11 cellular contexts compared by ENCODE assay signal in genomic region chr7:73607692-73607983, GRCh38. TPM values are rescaled to one million over a fixed set of nuclear protein-coding genes. Genes with fewer than 3 reads are reported as not detected.
DNase-seq lines count a peak whose midpoint lies in the region; ATAC-seq and TF ChIP-seq lines count a peak whose summit lies in the region.
"Not testable (repeated sequence)": the region's sequence is repeated elsewhere in the genome, so short reads cannot be mapped to it uniquely, and the experiment has no call there.
"Had no signal": no experiment of that assay in that cellular context is flagged by ENCODE, and none has a peak within 500 bp of the region (broad histone marks: within the 10 kb centered on the region; RNA-seq: fewer than 3 reads in every experiment).

No MANE protein-coding gene starts in this region.

- H3K4me2 ChIP-seq in BLaER1 treated with 17β-estradiol and CSF1 and Interleukin-3, amounts not matched to agents 10 nM and 100 nM, result peak overlapping the region in 7 of 11 experiments; percentile 54 to 88 (median 67); a peak in 8 of 22 replicates
- peak overlapping the region; percentile 89 for H3K4me2 ChIP-seq in neural progenitor cell

- ATAC-seq in WTC11, Right ventricle myocardium inferior: not testable (repeated sequence)

- H3K4me3 ChIP-seq in BLaER1 treated with 17β-estradiol and CSF1 and Interleukin-3, amounts not matched to agents 10 nM and 100 nM; neural progenitor cell: not testable (repeated sequence)
- H3K4me3 ChIP-seq in HUES6 (ENCODE audit: low read depth, low read length) (peak overlapping the region; percentile 37; the same call in 1 of the 2 replicates), iPS-20b (ENCODE audit: low read length) (peak overlapping the region; percentile 62; the same call in 1 of the 2 replicates)

- H4K20me1 ChIP-seq in BLaER1 treated with 17β-estradiol and CSF1 and Interleukin-3, amounts not matched to agents 10 nM and 100 nM, result peaks cover 0 to 16% (median 0%) of the 10 kb centered on the region in 11 experiments; a peak in 4 of 22 replicates
- H4K20me1 ChIP-seq in neural progenitor cell (ENCODE audit: low read depth), result not testable (repeated sequence)

- H3K36me3 ChIP-seq in BLaER1 treated with 17β-estradiol and CSF1 and Interleukin-3, amounts not matched to agents 10 nM and 100 nM; HUES6 (ENCODE audit: control insufficient read depth, insufficient read depth, low read length); iPS-20b (ENCODE audit: insufficient read depth, low read depth, low read length); neural progenitor cell: not testable (repeated sequence)

- not testable (repeated sequence) for H3K36me3 Mint-ChIP-seq in WTC11, neural progenitor cell

- not testable (repeated sequence) for H3K27me3 Mint-ChIP-seq in WTC11 (ENCODE audit: low read depth)
- peaks cover 10% of the 10 kb centered on the region for H3K27me3 Mint-ChIP-seq in neural progenitor cell (ENCODE audit: insufficient read depth, low read depth)

- H3K4me3 Mint-ChIP-seq in WTC11, result peak overlapping the region; percentile 71
- H3K4me3 Mint-ChIP-seq in neural progenitor cell, result peak overlapping the region; percentile 70

- H3K9me3 ChIP-seq in BLaER1 treated with 17β-estradiol and CSF1 and Interleukin-3, amounts not matched to agents 10 nM and 100 nM (replicated peaks in 1 of 11); HUES6 (ENCODE audit: control insufficient read depth, insufficient read depth, low read depth, low read length); iPS-20b (ENCODE audit: insufficient read depth, low read depth, low read length); neural progenitor cell (ENCODE audit: low read depth): not testable (repeated sequence)

- not testable (repeated sequence) for H3K27ac ChIP-seq in BLaER1 treated with 17β-estradiol and CSF1 and Interleukin-3, amounts not matched to agents 10 nM and 100 nM; HUES6 (ENCODE audit: low read depth, low read length); iPS-20b (ENCODE audit: low read length); neural progenitor cell

- H3K79me2 ChIP-seq in neural progenitor cell (ENCODE audit: low read depth), result not testable (repeated sequence)

- peak overlapping the region; percentile 100 for H2AFZ ChIP-seq in neural progenitor cell (replicated peaks)

- H3K27me3 ChIP-seq in BLaER1 treated with 17β-estradiol and CSF1 and Interleukin-3, amounts not matched to agents 10 nM and 100 nM, result peaks cover 10 to 26% (median 13%) of the 10 kb centered on the region in 11 experiments; a peak in 17 of 22 replicates
- not testable (repeated sequence) for H3K27me3 ChIP-seq in HUES6 (ENCODE audit: control insufficient read depth, insufficient read depth, low read length); iPS-20b (ENCODE audit: insufficient read depth, low read length); neural progenitor cell

- POLR2A ChIA-PET in WTC11 (lab: Charles Lee), result interaction anchor here (0.7 to 1.2 kb wide), 2 partner anchors 118 to 131 kb away, joined by 3 read pairs; partner anchors contain the start of gene ABHD11

- H3K4me1 Mint-ChIP-seq in WTC11, neural progenitor cell: not testable (repeated sequence)

- not testable (repeated sequence) for DNase-seq in WTC11 (ENCODE audit: low spot score); neural progenitor cell (ENCODE audit: low spot score)
- peak; percentile 9 for DNase-seq in Right ventricle myocardium inferior (ENCODE audit: missing footprints)

- intact Hi-C loops in Right ventricle myocardium inferior (cut with DNase I), result loop anchor here (1.0 to 5.0 kb wide), 2 partner anchors 118 to 250 kb away; no protein-coding TSS in a partner anchor

- H3K27ac Mint-ChIP-seq in WTC11, neural progenitor cell: not testable (repeated sequence)

- H3K9me3 Mint-ChIP-seq in WTC11, neural progenitor cell: not testable (repeated sequence)

- not testable (repeated sequence) for H3F3A ChIP-seq in neural progenitor cell (ENCODE audit: low read depth)

- not testable (repeated sequence) for H3K9ac ChIP-seq in BLaER1 treated with 17β-estradiol and CSF1 and Interleukin-3, amounts not matched to agents 10 nM and 100 nM; HUES6 (ENCODE audit: low read length); iPS-20b (ENCODE audit: low read depth, low read length); neural progenitor cell

- CTCF ChIA-PET in WTC11 (lab: Charles Lee), result interaction anchor here (0.5 to 8.1 kb wide), 57 partner anchors 11 to 1019 kb away, joined by 3 to 113 read pairs (median 5); partner anchors contain the start of genes ABHD11, BAZ1B, BUD23 and DNAJC30

- peaks cover 0 to 21% (median 12%) of the 10 kb centered on the region in 10 experiments; a peak in 16 of 20 replicates for H3K4me1 ChIP-seq in BLaER1 treated with 17β-estradiol and CSF1 and Interleukin-3, amounts not matched to agents 10 nM and 100 nM
- H3K4me1 ChIP-seq in HUES6 (ENCODE audit: control insufficient read depth, insufficient read depth, low read length); iPS-20b (ENCODE audit: insufficient read depth, low read length); neural progenitor cell: not testable (repeated sequence)

- not testable (repeated sequence) for TF ChIP-seq CTCF in WTC11 (IDR thresholded peaks at IDR 0.05); neural progenitor cell (IDR thresholded peaks at IDR 0.05)

RNA-seq across cellular contexts. Expression of gene MLXIPL, which starts 16.7 kb away (rescaled TPM):
- 20.4 to 26.6 TPM (median 23.8 TPM) in 3 replicates for total RNA-seq in WTC11 (2021)
- total RNA-seq in Right ventricle myocardium inferior, result 6.4 TPM
- total RNA-seq in neural progenitor cell (ENCODE audit: low replicate concordance), result 0.87 and 0.90 TPM in 2 replicates
- total RNA-seq: B cell; CD4-positive, CD25-positive, alpha-beta regulatory T cell; CD8-positive, alpha-beta memory T cell; G401; H4 had no signal

RNA-seq across cellular contexts. Expression of gene TBL2, which starts 29.3 kb away (rescaled TPM):
- total RNA-seq in WTC11 (2021), result 28.6 to 32.3 TPM (median 29.0 TPM) in 3 replicates
- 10.4 TPM for total RNA-seq in Right ventricle myocardium inferior
- total RNA-seq in neural progenitor cell (ENCODE audit: low replicate concordance), result 29.0 and 50.4 TPM in 2 replicates

RNA-seq across cellular contexts. Expression of gene BCL7B, which starts 50.1 kb away (rescaled TPM):
- total RNA-seq in WTC11 (2021) (26.0 to 28.5 TPM (median 27.7 TPM) in 3 replicates), Right ventricle myocardium inferior (71.5 TPM), neural progenitor cell (ENCODE audit: low replicate concordance) (10.4 and 29.9 TPM in 2 replicates)

RNA-seq across cellular contexts. Expression of gene VPS37D, which starts 60.0 kb away (rescaled TPM):
- total RNA-seq in WTC11 (2021), result 5.7 to 7.5 TPM (median 5.8 TPM) in 3 replicates
- 3.0 TPM for total RNA-seq in Right ventricle myocardium inferior
- total RNA-seq in neural progenitor cell (ENCODE audit: low replicate concordance), result 7.0 and 24.6 TPM in 2 replicates
